18 cellular contexts compared by ENCODE assay signal in the genomic region with DNA sequence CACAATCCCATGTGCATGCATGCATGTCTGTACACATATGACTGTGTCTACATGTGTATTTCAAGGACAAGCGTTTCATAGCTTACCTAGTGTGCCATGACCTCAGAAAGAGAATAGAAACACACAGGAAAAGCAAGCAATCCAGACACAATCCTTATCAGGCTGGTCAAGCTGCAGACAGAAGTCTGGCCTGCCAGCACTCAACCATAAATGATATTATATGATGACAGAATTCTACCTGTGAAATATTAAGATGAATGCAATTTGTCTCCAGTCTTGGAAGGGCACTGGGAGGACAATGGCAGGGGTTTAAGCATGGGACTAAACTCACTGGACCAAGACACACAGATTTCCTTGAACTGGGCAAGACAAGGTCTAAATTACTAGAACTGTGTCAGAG. TPM values are rescaled to one million over a fixed set of nuclear protein-coding genes. Genes with fewer than 3 reads are reported as not detected.
A peak's percentile ranks its signal among the peaks of the same experiment; 100 is the strongest.
DNase-seq lines count a peak whose midpoint lies in the region; ATAC-seq and TF ChIP-seq lines count a peak whose summit lies in the region.
"Had no signal": no experiment of that assay in that cellular context is flagged by ENCODE, and none has a peak within 500 bp of the region (broad histone marks: within the 10 kb centered on the region; RNA-seq: fewer than 3 reads in every experiment).

No MANE protein-coding gene starts in this region.

- no peaks in the 10 kb centered on the region for H3K36me3 ChIP-seq in BE2C
- H3K36me3 ChIP-seq in GM23338 (ENCODE audit: insufficient read depth), result no peaks in the 10 kb centered on the region; the same call in 1 of the 2 replicates
- H3K36me3 ChIP-seq in SK-N-SH (replicated peaks in 1 of 2; ENCODE audit: control insufficient read depth in 1 of 2, insufficient read depth in 2 of 2, low read length in 1 of 2), result no peaks in the 10 kb centered on the region
- H3K36me3 ChIP-seq in breast epithelium, result no peaks in the 10 kb centered on the region

- H3K9me3 Mint-ChIP-seq in GM23338, result peaks cover 19% of the 10 kb centered on the region
- no peaks in the 10 kb centered on the region for H3K9me3 Mint-ChIP-seq in stimulated activated effector memory CD8-positive, alpha-beta T cell treated with anti-CD3 and anti-CD28 coated beads, Interleukin-12 subunit alpha, Interleukin-12 subunit beta, amount 100 ng/mL, for 72 hours
- H3K9me3 Mint-ChIP-seq: CD4-positive, alpha-beta T cell; HFFc6 had no signal

- peaks cover 16% of the 10 kb centered on the region for H3K9me2 ChIP-seq in GM23338 (ENCODE audit: insufficient read depth)
- no peaks in the 10 kb centered on the region for H3K9me2 ChIP-seq in SK-N-SH

- CTCF ChIA-PET in SK-N-SH (lab: Yijun Ruan, JAX), result interaction anchor here (1.4 to 1.8 kb wide), 2 partner anchors 14 to 309 kb away, joined by 3 to 6 read pairs; no protein-coding TSS in a partner anchor

- TF ChIP-seq POLR2A in breast epithelium (IDR thresholded peaks at IDR 0.05), result no peak

- H3K4me2 ChIP-seq in GM23338 (no peak overlapping the region), SK-N-SH (no peak overlapping the region)

- no peaks in the 10 kb centered on the region for H4K20me1 ChIP-seq in GM23338 (replicated peaks; ENCODE audit: insufficient read depth)
- H4K20me1 ChIP-seq in SK-N-SH (ENCODE audit: insufficient read depth), result no peaks in the 10 kb centered on the region

- no peaks in the 10 kb centered on the region for H3K79me2 ChIP-seq in GM23338 (replicated peaks; ENCODE audit: insufficient read depth)
- H3K79me2 ChIP-seq in SK-N-SH (ENCODE audit: insufficient read depth), result no peaks in the 10 kb centered on the region

- 10% methylated on average over 1 of the region's 1 CpG for WGBS in SK-N-SH (ENCODE audit: low lambda C conversion rate)

- TF ChIP-seq CTCF in BE2C (IDR thresholded peaks at IDR 0.05; ENCODE audit: low read depth, low read length) (no peak), GM23338 (conservative IDR thresholded peaks at IDR 0.05; ENCODE audit: low read depth in 2 of 2) (no peak), SK-N-SH (IDR thresholded peaks at IDR 0.05) (no peak), breast epithelium (IDR thresholded peaks at IDR 0.05) (no peak)

- no peaks in the 10 kb centered on the region for H3K27me3 Mint-ChIP-seq in GM23338 (ENCODE audit: insufficient read depth, low read depth, poor library complexity)

- peak overlapping the region; percentile 32; the same call in 1 of the 2 replicates for H2AFZ ChIP-seq in GM23338
- no peak overlapping the region for H2AFZ ChIP-seq in SK-N-SH (ENCODE audit: low read depth)

- no peak for ATAC-seq in GM23338
- peak; percentile 24 for ATAC-seq in stimulated activated effector memory CD8-positive, alpha-beta T cell treated with anti-CD3 and anti-CD28 coated beads, Interleukin-12 subunit alpha, Interleukin-12 subunit beta, amount 100 ng/mL, for 72 hours
- no peak for ATAC-seq in GM21526 (IDR thresholded peaks at IDR 0.05; ENCODE audit: low FRiP score, unreplicated experiment)
- ATAC-seq: HCT116, HepG2 had no signal

- POLR2A ChIA-PET in SK-N-SH (lab: Yijun Ruan, JAX), result no interaction called here

- H3K36me3 Mint-ChIP-seq in GM23338 (ENCODE audit: low read depth), result peaks cover 10% of the 10 kb centered on the region
- H3K36me3 Mint-ChIP-seq in stimulated activated effector memory CD8-positive, alpha-beta T cell treated with anti-CD3 and anti-CD28 coated beads, Interleukin-12 subunit alpha, Interleukin-12 subunit beta, amount 100 ng/mL, for 72 hours, result no peaks in the 10 kb centered on the region
- H3K36me3 Mint-ChIP-seq: IgD-negative memory B cell had no signal

- no peak overlapping the region for H3K27ac ChIP-seq in GM23338 (ENCODE audit: low read depth)
- H3K27ac ChIP-seq in SK-N-SH (ENCODE audit: low read depth in 2 of 2, low read length in 1 of 2), result peak overlapping the region in 1 of 2 experiments; percentile 89; a peak in 2 of 4 replicates
- H3K27ac ChIP-seq in breast epithelium, result no peak overlapping the region
- H3K27ac ChIP-seq: C4-2B had no signal

- peak overlapping the region; percentile 13 for H3K4me3 ChIP-seq in BE2C (ENCODE audit: low read depth, low read length)
- no peak overlapping the region for H3K4me3 ChIP-seq in GM23338
- no peak overlapping the region for H3K4me3 ChIP-seq in SK-N-SH (ENCODE audit: low read depth in 2 of 2, low read length in 1 of 2)
- H3K4me3 ChIP-seq in breast epithelium, result no peak overlapping the region

- no peak for TF ChIP-seq RAD21 in SK-N-SH (IDR thresholded peaks at IDR 0.05; ENCODE audit: low read length)

- H3K9ac ChIP-seq in SK-N-SH, result no peak overlapping the region

- H3K27ac Mint-ChIP-seq in GM23338, result no peak overlapping the region
- H3K27ac Mint-ChIP-seq in stimulated activated effector memory CD8-positive, alpha-beta T cell treated with anti-CD3 and anti-CD28 coated beads, Interleukin-12 subunit alpha, Interleukin-12 subunit beta, amount 100 ng/mL, for 72 hours, result no peak overlapping the region
- H3K27ac Mint-ChIP-seq: CD4-positive, alpha-beta T cell; HFFc6; IgD-negative memory B cell had no signal

- intact Hi-C loops in breast epithelium (cut with DNase I; ENCODE audit: low total_unique reads), result no loop called here

- H3K4me3 Mint-ChIP-seq in GM23338, result no peak overlapping the region
- no peak overlapping the region for H3K4me3 Mint-ChIP-seq in stimulated activated effector memory CD8-positive, alpha-beta T cell treated with anti-CD3 and anti-CD28 coated beads, Interleukin-12 subunit alpha, Interleukin-12 subunit beta, amount 100 ng/mL, for 72 hours
- H3K4me3 Mint-ChIP-seq: CD4-positive, alpha-beta T cell; HFFc6; IgD-negative memory B cell had no signal

- peak in 1 of 2 experiments; percentile 91; a peak in 2 of 4 replicates for TF ChIP-seq EP300 in SK-N-SH (IDR thresholded peaks at IDR 0.05; ENCODE audit: borderline replicate concordance in 1 of 2, low read depth in 1 of 2, low read length in 1 of 2)

- H3K27me3 ChIP-seq in BE2C (no peaks in the 10 kb centered on the region), GM23338 (ENCODE audit: insufficient read depth) (no peaks in the 10 kb centered on the region), SK-N-SH (ENCODE audit: insufficient read depth) (no peaks in the 10 kb centered on the region), breast epithelium (no peaks in the 10 kb centered on the region)

- peaks cover 17% of the 10 kb centered on the region for H3K4me1 Mint-ChIP-seq in GM23338
- no peaks in the 10 kb centered on the region for H3K4me1 Mint-ChIP-seq in stimulated activated effector memory CD8-positive, alpha-beta T cell treated with anti-CD3 and anti-CD28 coated beads, Interleukin-12 subunit alpha, Interleukin-12 subunit beta, amount 100 ng/mL, for 72 hours
- H3K4me1 Mint-ChIP-seq: IgD-negative memory B cell had no signal

- no peaks in the 10 kb centered on the region for H3K9me3 ChIP-seq in BE2C
- H3K9me3 ChIP-seq in SK-N-SH, result no peaks in the 10 kb centered on the region
- H3K9me3 ChIP-seq in breast epithelium, result no peaks in the 10 kb centered on the region
- H3K9me3 ChIP-seq: Caco-2 had no signal

- H3F3A ChIP-seq in GM23338 (replicated peaks; ENCODE audit: low read depth) (no peaks in the 10 kb centered on the region), SK-N-SH (replicated peaks; ENCODE audit: insufficient read depth) (no peaks in the 10 kb centered on the region)

- peaks cover 31% of the 10 kb centered on the region for H3K4me1 ChIP-seq in BE2C
- peaks cover 18% of the 10 kb centered on the region; the same call in 1 of the 2 replicates for H3K4me1 ChIP-seq in GM23338 (ENCODE audit: insufficient read depth)
- H3K4me1 ChIP-seq in SK-N-SH (ENCODE audit: control insufficient read depth in 1 of 2, insufficient read depth in 2 of 2, low read depth in 1 of 2, low read length in 1 of 2), result peaks cover 0 to 20% of the 10 kb centered on the region in 2 experiments; a peak in 2 of 4 replicates
- no peaks in the 10 kb centered on the region for H3K4me1 ChIP-seq in breast epithelium
- H3K4me1 ChIP-seq: Caco-2 had no signal

- DNase-seq in BE2C (peak; percentile 57), GM23338 (ENCODE audit: low spot score) (no peak), SK-N-SH (peak; percentile 27), breast epithelium (ENCODE audit: low spot score in 2 of 2) (no peak), MV-4-11 (lab: John Stamatoyannopoulos, UW) (no peak)
- DNase-seq in stimulated activated effector memory CD8-positive, alpha-beta T cell treated with anti-CD3 and anti-CD28 coated beads, Interleukin-12 subunit alpha, Interleukin-12 subunit beta, amount 100 ng/mL, for 72 hours (ENCODE audit: low spot score in 2 of 2), result no peak
- DNase-seq: 8988T; Caco-2; CD4-positive, alpha-beta T cell; GDM1; GOT3; H7; HFFc6 had no signal

TF ChIP-seq in GM23338, 12 proteins besides CTCF, POLR2A, EP300 and RAD21 (continues in another document):
- TF ChIP-seq POLR2AphosphoS5 (IDR thresholded peaks at IDR 0.05; ENCODE audit: low read depth) (no peak), EZH2phosphoT487 (IDR thresholded peaks at IDR 0.05; ENCODE audit: unreplicated experiment) (no peak), STAT1 (IDR thresholded peaks at IDR 0.05; ENCODE audit: unreplicated experiment) (no peak)

TF ChIP-seq in SK-N-SH, 30 proteins besides CTCF, POLR2A, EP300 and RAD21:
- TF ChIP-seq, protein P1, sequence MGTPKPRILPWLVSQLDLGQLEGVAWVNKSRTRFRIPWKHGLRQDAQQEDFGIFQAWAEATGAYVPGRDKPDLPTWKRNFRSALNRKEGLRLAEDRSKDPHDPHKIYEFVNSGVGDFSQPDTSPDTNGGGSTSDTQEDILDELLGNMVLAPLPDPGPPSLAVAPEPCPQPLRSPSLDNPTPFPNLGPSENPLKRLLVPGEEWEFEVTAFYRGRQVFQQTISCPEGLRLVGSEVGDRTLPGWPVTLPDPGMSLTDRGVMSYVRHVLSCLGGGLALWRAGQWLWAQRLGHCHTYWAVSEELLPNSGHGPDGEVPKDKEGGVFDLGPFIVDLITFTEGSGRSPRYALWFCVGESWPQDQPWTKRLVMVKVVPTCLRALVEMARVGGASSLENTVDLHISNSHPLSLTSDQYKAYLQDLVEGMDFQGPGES (IDR thresholded peaks at IDR 0.05; ENCODE audit: low read depth, low read length), result no peak
- TF ChIP-seq TCF12 (IDR thresholded peaks at IDR 0.05), result 0 out of 2 replicates have a peak, but pooled peaks have one; percentile 3
- TF ChIP-seq FOSL2 (IDR thresholded peaks at IDR 0.05; ENCODE audit: borderline replicate concordance, low read depth), result no peak
- TF ChIP-seq CHD2 (IDR thresholded peaks at IDR 0.05; ENCODE audit: low read length, partially characterized antibody), result peak; percentile 40
- TF ChIP-seq FOXJ3 (CRISPR knock-in tag; IDR thresholded peaks at IDR 0.05), result 0 out of 2 replicates have a peak, but pooled peaks have one; percentile 14
- TF ChIP-seq GABPA (IDR thresholded peaks at IDR 0.05; ENCODE audit: low read depth), result no peak
- TF ChIP-seq GATA2 (CRISPR knock-in tag; IDR thresholded peaks at IDR 0.05), result peak; percentile 60

RNA-seq across cellular contexts. Expression of gene ARL6, which starts 50.9 kb away (rescaled TPM):
- 38.1 TPM for polyA plus RNA-seq in BE2C (2012; ENCODE audit: insufficient read depth, insufficient read length, low read depth)
- total RNA-seq in GM23338 (2014; rRNA removed; shearing (Covaris generic)), result 9.8 and 13.0 TPM in 2 replicates
- polyA plus RNA-seq in GM23338 (2016; fragmentation: Nextera tagmentation; extraction: Ambion mirVana) (8.6 and 10.9 TPM in 2 replicates), SK-N-SH (2012; rRNA removed) (2.6 and 5.1 TPM in 2 replicates)
- 5.1 and 5.4 TPM in 2 replicates for polyA plus RNA-seq in SK-N-SH (2012; cell fraction: cytosol; rRNA removed)
- 1.6 and 3.7 TPM in 2 replicates for polyA plus RNA-seq in SK-N-SH (2012; cell fraction: nucleus; rRNA removed)
- total RNA-seq in breast epithelium, result 1 to 10 TPM; 5.4 to 9.5 (median 9.2) TPM

Comparison
In these comparisons a context has a peak if more than half of its experiments do, and no peak if none do; other contexts are left out.
1. DNase-seq: peak in BE2C (single experiment) and SK-N-SH (single experiment); none in GM23338 (single experiment), stimulated activated effector memory CD8-positive, alpha-beta T cell treated with anti-CD3 and anti-CD28 coated beads, Interleukin-12 subunit alpha, Interleukin-12 subunit beta, amount 100 ng/mL, for 72 hours (0 of 2), breast epithelium (0 of 2) and MV-4-11 (single experiment).